Comparison of ENCODE assay signal across 1 cellular context in the genomic region with DNA sequence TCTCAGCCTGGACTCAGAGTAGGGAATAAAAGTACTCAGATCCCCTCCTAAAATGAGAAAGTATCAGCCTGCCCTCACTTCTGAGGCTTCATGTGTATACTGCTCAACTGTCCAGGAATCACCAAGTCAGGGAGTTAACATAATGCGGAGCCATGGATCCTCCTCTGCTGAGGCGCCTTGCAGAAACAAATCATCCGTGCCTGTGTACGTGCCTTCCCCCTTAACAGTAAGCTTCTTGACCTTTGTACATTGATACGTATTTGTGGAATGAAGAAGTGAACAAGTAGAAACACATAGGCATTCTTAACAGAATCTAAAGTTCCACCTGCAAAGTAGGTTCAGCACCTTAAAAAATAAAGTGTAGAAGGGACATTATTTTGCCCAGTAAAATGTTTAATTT.
TF ChIP-seq lines count a peak whose summit lies in the region.

No MANE protein-coding gene starts in this region.

TF ChIP-seq in GM12878, 131 proteins besides CTCF, POLR2A, EP300 and RAD21 (continued from another document):
- TF ChIP-seq, protein P1, sequence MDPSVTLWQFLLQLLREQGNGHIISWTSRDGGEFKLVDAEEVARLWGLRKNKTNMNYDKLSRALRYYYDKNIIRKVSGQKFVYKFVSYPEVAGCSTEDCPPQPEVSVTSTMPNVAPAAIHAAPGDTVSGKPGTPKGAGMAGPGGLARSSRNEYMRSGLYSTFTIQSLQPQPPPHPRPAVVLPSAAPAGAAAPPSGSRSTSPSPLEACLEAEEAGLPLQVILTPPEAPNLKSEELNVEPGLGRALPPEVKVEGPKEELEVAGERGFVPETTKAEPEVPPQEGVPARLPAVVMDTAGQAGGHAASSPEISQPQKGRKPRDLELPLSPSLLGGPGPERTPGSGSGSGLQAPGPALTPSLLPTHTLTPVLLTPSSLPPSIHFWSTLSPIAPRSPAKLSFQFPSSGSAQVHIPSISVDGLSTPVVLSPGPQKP (IDR thresholded peaks at IDR 0.05; ENCODE audit: low read depth, low read length), result no peak
- TF ChIP-seq CHD1 (IDR thresholded peaks at IDR 0.05; ENCODE audit: low read depth, low read length) (no peak), PBX3 (IDR thresholded peaks at IDR 0.05; ENCODE audit: insufficient replicate concordance, low read depth, low read length) (no peak), IRF5 (IDR thresholded peaks at IDR 0.05; ENCODE audit: borderline replicate concordance) (no peak), CREB1 (IDR thresholded peaks at IDR 0.05; ENCODE audit: low read depth) (no peak), BACH1 (IDR thresholded peaks at IDR 0.05; ENCODE audit: borderline replicate concordance) (no peak)
- TF ChIP-seq, protein P2, sequence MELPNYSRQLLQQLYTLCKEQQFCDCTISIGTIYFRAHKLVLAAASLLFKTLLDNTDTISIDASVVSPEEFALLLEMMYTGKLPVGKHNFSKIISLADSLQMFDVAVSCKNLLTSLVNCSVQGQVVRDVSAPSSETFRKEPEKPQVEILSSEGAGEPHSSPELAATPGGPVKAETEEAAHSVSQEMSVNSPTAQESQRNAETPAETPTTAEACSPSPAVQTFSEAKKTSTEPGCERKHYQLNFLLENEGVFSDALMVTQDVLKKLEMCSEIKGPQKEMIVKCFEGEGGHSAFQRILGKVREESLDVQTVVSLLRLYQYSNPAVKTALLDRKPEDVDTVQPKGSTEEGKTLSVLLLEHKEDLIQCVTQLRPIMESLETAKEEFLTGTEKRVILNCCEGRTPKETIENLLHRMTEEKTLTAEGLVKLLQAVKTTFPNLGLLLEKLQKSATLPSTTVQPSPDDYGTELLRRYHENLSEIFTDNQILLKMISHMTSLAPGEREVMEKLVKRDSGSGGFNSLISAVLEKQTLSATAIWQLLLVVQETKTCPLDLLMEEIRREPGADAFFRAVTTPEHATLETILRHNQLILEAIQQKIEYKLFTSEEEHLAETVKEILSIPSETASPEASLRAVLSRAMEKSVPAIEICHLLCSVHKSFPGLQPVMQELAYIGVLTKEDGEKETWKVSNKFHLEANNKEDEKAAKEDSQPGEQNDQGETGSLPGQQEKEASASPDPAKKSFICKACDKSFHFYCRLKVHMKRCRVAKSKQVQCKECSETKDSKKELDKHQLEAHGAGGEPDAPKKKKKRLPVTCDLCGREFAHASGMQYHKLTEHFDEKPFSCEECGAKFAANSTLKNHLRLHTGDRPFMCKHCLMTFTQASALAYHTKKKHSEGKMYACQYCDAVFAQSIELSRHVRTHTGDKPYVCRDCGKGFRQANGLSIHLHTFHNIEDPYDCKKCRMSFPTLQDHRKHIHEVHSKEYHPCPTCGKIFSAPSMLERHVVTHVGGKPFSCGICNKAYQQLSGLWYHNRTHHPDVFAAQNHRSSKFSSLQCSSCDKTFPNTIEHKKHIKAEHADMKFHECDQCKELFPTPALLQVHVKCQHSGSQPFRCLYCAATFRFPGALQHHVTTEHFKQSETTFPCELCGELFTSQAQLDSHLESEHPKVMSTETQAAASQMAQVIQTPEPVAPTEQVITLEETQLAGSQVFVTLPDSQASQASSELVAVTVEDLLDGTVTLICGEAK (IDR thresholded peaks at IDR 0.05; ENCODE audit: borderline replicate concordance), result no peak
